19 cellular contexts compared by ENCODE assay signal in the genomic region with DNA sequence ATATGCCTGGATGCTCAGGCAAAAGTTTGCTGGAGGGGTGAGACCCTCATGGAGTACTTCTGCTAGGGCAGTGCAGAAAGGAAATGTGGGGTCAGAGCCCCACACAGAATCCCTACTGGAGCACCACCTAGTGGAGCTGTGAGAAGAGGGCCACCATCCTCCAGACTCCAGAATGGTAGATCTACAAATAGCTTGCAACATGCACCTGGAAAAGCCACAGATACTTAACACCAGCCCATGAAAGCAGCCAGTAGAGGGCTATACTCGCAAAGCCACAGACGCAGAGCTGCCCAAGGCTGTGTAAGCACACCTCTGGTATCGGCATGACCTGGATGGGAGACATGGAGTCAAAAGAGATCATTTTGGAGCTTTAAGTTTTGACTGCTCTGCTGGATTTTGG.
DNase-seq lines count a peak whose midpoint lies in the region; ATAC-seq and TF ChIP-seq lines count a peak whose summit lies in the region.
"Had no signal": no experiment of that assay in that cellular context is flagged by ENCODE, and none has a peak within 500 bp of the region (broad histone marks: within the 10 kb centered on the region; RNA-seq: fewer than 3 reads in every experiment).

No MANE protein-coding gene starts in this region.

- no peak for ATAC-seq in HG02678 (IDR thresholded peaks at IDR 0.05; ENCODE audit: unreplicated experiment)
- ATAC-seq: body of pancreas, Right ventricle myocardium inferior had no signal

- no peaks in the 10 kb centered on the region for H3K36me3 Mint-ChIP-seq in neural progenitor cell
- H3K36me3 Mint-ChIP-seq: activated naive CD4-positive, alpha-beta T cell treated with anti-CD3 and anti-CD28 coated beads, Interleukin-2, amount 10 ng/mL, durations not matched to agents 7 days and 5 days had no signal

- no peaks in the 10 kb centered on the region for H3F3A ChIP-seq in neural progenitor cell (ENCODE audit: low read depth)

- H3K4me3 ChIP-seq in neural progenitor cell, result no peak overlapping the region
- H3K4me3 ChIP-seq: A549, body of pancreas, tibial artery had no signal

- H3K36me3 ChIP-seq in neural progenitor cell, result no peaks in the 10 kb centered on the region
- H3K36me3 ChIP-seq: tibial artery had no signal

- no peak overlapping the region for H3K9ac ChIP-seq in neural progenitor cell

- no peaks in the 10 kb centered on the region for H3K27me3 Mint-ChIP-seq in neural progenitor cell (ENCODE audit: insufficient read depth, low read depth)
- H3K27me3 Mint-ChIP-seq: activated CD4-positive, alpha-beta T cell treated with anti-CD3 and anti-CD28 coated beads, Interleukin-2, amount 10 ng/mL, durations not matched to agents 24 days and 14 days; activated naive CD4-positive, alpha-beta T cell treated with anti-CD3 and anti-CD28 coated beads, Interleukin-2, amount 10 ng/mL, durations not matched to agents 7 days and 5 days had no signal

- no peak overlapping the region for H3K4me3 Mint-ChIP-seq in neural progenitor cell
- H3K4me3 Mint-ChIP-seq: activated CD4-positive, alpha-beta T cell treated with anti-CD3 and anti-CD28 coated beads, Interleukin-2, amount 10 ng/mL, durations not matched to agents 24 days and 14 days; activated naive CD4-positive, alpha-beta T cell treated with anti-CD3 and anti-CD28 coated beads, Interleukin-2, amount 10 ng/mL, durations not matched to agents 7 days and 5 days had no signal

- no peaks in the 10 kb centered on the region for H3K79me2 ChIP-seq in neural progenitor cell (ENCODE audit: low read depth)

- no peak overlapping the region for H3K27ac ChIP-seq in neural progenitor cell
- H3K27ac ChIP-seq: A549, body of pancreas, tibial artery had no signal

- H3K4me1 ChIP-seq in neural progenitor cell, result no peaks in the 10 kb centered on the region
- H3K4me1 ChIP-seq: A549, body of pancreas, tibial artery had no signal

- H3K27me3 ChIP-seq in neural progenitor cell, result no peaks in the 10 kb centered on the region
- H3K27me3 ChIP-seq: body of pancreas, tibial artery had no signal

- DNase-seq in NCI-H82 (lab: John Stamatoyannopoulos, UW) (peak; percentile 21), NCI-H82 treated with DMSO at 0.1 percent for 48 hours (lab: John Stamatoyannopoulos, UW; ENCODE audit: unreplicated experiment) (no peak), amniotic epithelial cell (ENCODE audit: low read depth) (peak; percentile 11), neural progenitor cell (ENCODE audit: low spot score) (peak; percentile 5), Ammon's horn (ENCODE audit: low spot score) (no peak), medulla oblongata (ENCODE audit: extremely low spot score) (no peak)
- DNase-seq: activated CD4-positive, alpha-beta T cell treated with anti-CD3 and anti-CD28 coated beads, Interleukin-2, amount 10 ng/mL, durations not matched to agents 24 days and 14 days; activated naive CD4-positive, alpha-beta T cell treated with anti-CD3 and anti-CD28 coated beads, Interleukin-2, amount 10 ng/mL, durations not matched to agents 7 days and 5 days; body of pancreas; COR-L47; effector CD4-positive, alpha-beta T cell; NK-92 treated with Interleukin-12 subunit alpha and Interleukin-12 subunit beta, amount 100 ng/mL, for 24 hours; small intestine; T-helper 9 cell; tibial artery had no signal

- H3K4me2 ChIP-seq in neural progenitor cell, result no peak overlapping the region
- H3K4me2 ChIP-seq: A549 had no signal

- no peaks in the 10 kb centered on the region for H3K9me3 ChIP-seq in neural progenitor cell (ENCODE audit: low read depth)
- H3K9me3 ChIP-seq: A549, body of pancreas, tibial artery had no signal

- TF ChIP-seq EP300 in Ishikawa (IDR thresholded peaks at IDR 0.05; ENCODE audit: borderline replicate concordance), result no peak

- peak; percentile 16; the same call in 1 of the 2 replicates for TF ChIP-seq RAD21 in Ishikawa (IDR thresholded peaks at IDR 0.05; ENCODE audit: low read depth)

- H3K27ac Mint-ChIP-seq in neural progenitor cell, result no peak overlapping the region
- H3K27ac Mint-ChIP-seq: activated CD4-positive, alpha-beta T cell treated with anti-CD3 and anti-CD28 coated beads, Interleukin-2, amount 10 ng/mL, durations not matched to agents 24 days and 14 days; activated naive CD4-positive, alpha-beta T cell treated with anti-CD3 and anti-CD28 coated beads, Interleukin-2, amount 10 ng/mL, durations not matched to agents 7 days and 5 days had no signal

- no peaks in the 10 kb centered on the region for H4K20me1 ChIP-seq in neural progenitor cell (ENCODE audit: low read depth)

- no peaks in the 10 kb centered on the region for H3K9me3 Mint-ChIP-seq in neural progenitor cell
- H3K9me3 Mint-ChIP-seq: activated CD4-positive, alpha-beta T cell treated with anti-CD3 and anti-CD28 coated beads, Interleukin-2, amount 10 ng/mL, durations not matched to agents 24 days and 14 days had no signal

- H2AFZ ChIP-seq in neural progenitor cell (replicated peaks), result no peak overlapping the region

- no peaks in the 10 kb centered on the region for H3K4me1 Mint-ChIP-seq in neural progenitor cell

- peak; percentile 45 for TF ChIP-seq CTCF in neural progenitor cell (IDR thresholded peaks at IDR 0.05)

TF ChIP-seq in Ishikawa, 13 proteins besides CTCF, POLR2A, EP300 and RAD21:
- TF ChIP-seq YY1 (IDR thresholded peaks at IDR 0.05; ENCODE audit: low read depth) (no peak), TEAD4 (IDR thresholded peaks at IDR 0.05) (no peak), TCF12 (IDR thresholded peaks at IDR 0.05; ENCODE audit: low read depth) (no peak), TAF1 (IDR thresholded peaks at IDR 0.05; ENCODE audit: low read depth) (no peak), EGR1 (IDR thresholded peaks at IDR 0.05) (no peak)

Comparison
In these comparisons a context has a peak if more than half of its experiments do, and no peak if none do; other contexts are left out.
1. DNase-seq: peak in NCI-H82 (single experiment), amniotic epithelial cell (single experiment) and neural progenitor cell (single experiment); none in NCI-H82 treated with DMSO at 0.1 percent for 48 hours (single experiment), Ammon's horn (single experiment) and medulla oblongata (single experiment).